10 cellular contexts compared by ENCODE assay signal in genomic region chr22:38032681-38033521, GRCh38. TPM values are rescaled to one million over a fixed set of nuclear protein-coding genes. Genes with fewer than 3 reads are reported as not detected.
DNase-seq lines count a peak whose midpoint lies in the region; ATAC-seq and TF ChIP-seq lines count a peak whose summit lies in the region.
"Had no signal": no experiment of that assay in that cellular context is flagged by ENCODE, and none has a peak within 500 bp of the region (broad histone marks: within the 10 kb centered on the region; RNA-seq: fewer than 3 reads in every experiment).

No MANE protein-coding gene starts in this region.

- in situ Hi-C loops in brain microvascular endothelial cell (cut with HindIII; ENCODE audit: low pct_ligation_motif_present, low sequenced_read_pairs): no loop called here

- peak overlapping the region; percentile 72 for H2AK5ac ChIP-seq in mesendoderm (ENCODE audit: low read length)

- H3K9ac ChIP-seq in mesendoderm (ENCODE audit: low read length) (no peak overlapping the region), colonic mucosa (ENCODE audit: low read depth in 2 of 2, low read length in 2 of 2) (peak overlapping the region in 1 of 2 donors; percentile 4)

- H3K36me3 ChIP-seq in brain microvascular endothelial cell (replicated peaks) (no peaks in the 10 kb centered on the region), mesendoderm (ENCODE audit: control insufficient read depth, insufficient read depth, low read length) (no peaks in the 10 kb centered on the region), colonic mucosa (no peaks in the 10 kb centered on the region)
- H3K36me3 ChIP-seq: right lobe of liver had no signal

- DNase-seq in AG09309 (ENCODE audit: low read depth) (peak; percentile 51), HuH-7.5 (ENCODE audit: low spot score) (peak; percentile 56), brain microvascular endothelial cell (peak; percentile 74), mesendoderm (no peak), hippocampal formation (lab: John Stamatoyannopoulos, UW) (no peak), colonic mucosa (no peak), globus pallidus (ENCODE audit: low spot score) (no peak)
- DNase-seq: activated naive CD8-positive, alpha-beta T cell treated with anti-CD3 and anti-CD28 coated beads, Interleukin-2, amount 10 ng/mL, durations not matched to agents 7 days and 5 days; right lobe of liver had no signal

- no peak overlapping the region for H3K56ac ChIP-seq in mesendoderm (ENCODE audit: low read length)

- no peak overlapping the region for H3K27ac ChIP-seq in brain microvascular endothelial cell
- H3K27ac ChIP-seq in mesendoderm (ENCODE audit: low read depth, low read length): no peak overlapping the region
- no peak overlapping the region for H3K27ac ChIP-seq in colonic mucosa

- H3K27me3 ChIP-seq in brain microvascular endothelial cell (replicated peaks) (no peaks in the 10 kb centered on the region), mesendoderm (ENCODE audit: insufficient read depth, low read length, poor library complexity) (no peaks in the 10 kb centered on the region), colonic mucosa (no peaks in the 10 kb centered on the region)
- H3K27me3 ChIP-seq: right lobe of liver had no signal

- WGBS in mesendoderm (ENCODE audit: extremely low coverage, insufficient coverage, low lambda C conversion rate): no CpG with 5 or more reads among the region's 19 CpGs

- H2BK15ac ChIP-seq in mesendoderm (replicated peaks; ENCODE audit: low read depth): no peak overlapping the region

- no peak overlapping the region for H3K23ac ChIP-seq in mesendoderm (ENCODE audit: low read length)

- no peaks in the 10 kb centered on the region for H3K79me1 ChIP-seq in mesendoderm (ENCODE audit: low read length)

- H3K4me1 ChIP-seq in mesendoderm (ENCODE audit: control insufficient read depth, low read depth, low read length): peaks cover 8% of the 10 kb centered on the region
- H3K4me1 ChIP-seq in colonic mucosa: peaks cover 4% of the 10 kb centered on the region
- H3K4me1 ChIP-seq: right lobe of liver had no signal

- no peak overlapping the region for H3K18ac ChIP-seq in mesendoderm (ENCODE audit: low read length)

- no peak overlapping the region for H4K8ac ChIP-seq in mesendoderm (ENCODE audit: low read depth, low read length)

- intact Hi-C loops in colonic mucosa (cut with DNase I): no loop called here

- no peak overlapping the region for H2BK5ac ChIP-seq in mesendoderm (ENCODE audit: low read length)

- H3K4me3 ChIP-seq in AG09309 (ENCODE audit: control insufficient read depth, low read depth, low read length): no peak overlapping the region
- no peak overlapping the region for H3K4me3 ChIP-seq in brain microvascular endothelial cell (ENCODE audit: low read depth, low read length)
- no peak overlapping the region for H3K4me3 ChIP-seq in mesendoderm (ENCODE audit: low read length)
- no peak overlapping the region for H3K4me3 ChIP-seq in colonic mucosa
- H3K4me3 ChIP-seq: right lobe of liver had no signal

- no peak for TF ChIP-seq CTCF in AG09309 (IDR thresholded peaks at IDR 0.05; ENCODE audit: control insufficient read depth, insufficient read depth, low read depth, low read length, missing control alignments)
- TF ChIP-seq CTCF in brain microvascular endothelial cell (IDR thresholded peaks at IDR 0.05; ENCODE audit: low read depth, low read length, missing control alignments): no peak
- no peak for TF ChIP-seq CTCF in colonic mucosa (IDR thresholded peaks at IDR 0.05)

- no peaks in the 10 kb centered on the region for H3K9me3 ChIP-seq in colonic mucosa
- H3K9me3 ChIP-seq: right lobe of liver had no signal

- H4K5ac ChIP-seq in mesendoderm (ENCODE audit: low read length): no peak overlapping the region

- no peaks in the 10 kb centered on the region for H3K79me2 ChIP-seq in mesendoderm (ENCODE audit: control insufficient read depth, insufficient read depth, low read length)

- no peak for ATAC-seq in HG03135 (IDR thresholded peaks at IDR 0.05; ENCODE audit: unreplicated experiment)

- no peak overlapping the region for H3K4me2 ChIP-seq in mesendoderm (ENCODE audit: low read length)

- no peak overlapping the region for H2BK120ac ChIP-seq in mesendoderm (ENCODE audit: low read depth, low read length)

- peak overlapping the region; percentile 41 for H3K4ac ChIP-seq in mesendoderm (ENCODE audit: low read depth, low read length)

RNA-seq across cellular contexts. Expression of gene PICK1, which starts 24.3 kb away (rescaled TPM):
- polyA plus RNA-seq in mesendoderm (2013, experiment 1 of 2): 13.2 TPM
- polyA plus RNA-seq in mesendoderm (2013, experiment 2 of 2): 11.8 TPM
- total RNA-seq in colonic mucosa: 10 to 100 TPM; 27.6 to 47.2 TPM

RNA-seq across cellular contexts. Expression of gene SOX10, which starts 48.5 kb away (rescaled TPM):
- 2.7 TPM for polyA plus RNA-seq in mesendoderm (2013, experiment 1 of 2)
- 2.7 TPM for polyA plus RNA-seq in mesendoderm (2013, experiment 2 of 2)
- total RNA-seq in colonic mucosa: 1 to 10 TPM in 1 of 2 donors, under 1 TPM in 1; 0.57 to 3.4 TPM
- total RNA-seq: activated naive CD8-positive, alpha-beta T cell treated with anti-CD3 and anti-CD28 coated beads, Interleukin-2, amount 10 ng/mL, durations not matched to agents 7 days and 5 days had no signal

RNA-seq across cellular contexts. Expression of gene SLC16A8, which starts 51.1 kb away (rescaled TPM):
- 0.08 TPM for polyA plus RNA-seq in mesendoderm (2013, experiment 1 of 2)
- 0.20 TPM for polyA plus RNA-seq in mesendoderm (2013, experiment 2 of 2)
- under 1 TPM in 1 of 2 donors, not detected in 1; 0.27 TPM for total RNA-seq in colonic mucosa
- total RNA-seq: activated naive CD8-positive, alpha-beta T cell treated with anti-CD3 and anti-CD28 coated beads, Interleukin-2, amount 10 ng/mL, durations not matched to agents 7 days and 5 days; right lobe of liver had no signal

Comparison
In these comparisons a context has a peak if more than half of its experiments do, and no peak if none do; other contexts are left out.
1. DNase-seq: peak in AG09309 (single experiment), HuH-7.5 (single experiment) and brain microvascular endothelial cell (single experiment); none in mesendoderm (single experiment), hippocampal formation (0 of 2), colonic mucosa (single experiment) and globus pallidus (single experiment).